In genomic region chr7:135966341-135967043, GRCh38 we compare ENCODE assay signal across 19 cellular contexts. TPM values are rescaled to one million over a fixed set of nuclear protein-coding genes. Genes with fewer than 3 reads are reported as not detected.
DNase-seq lines count a peak whose midpoint lies in the region; ATAC-seq, FAIRE-seq and TF ChIP-seq lines count a peak whose summit lies in the region.
"Had no signal": no experiment of that assay in that cellular context is flagged by ENCODE, and none has a peak within 500 bp of the region (broad histone marks: within the 10 kb centered on the region; RNA-seq: fewer than 3 reads in every experiment).

No MANE protein-coding gene starts in this region.

- H3K18ac ChIP-seq in trophoblast cell (ENCODE audit: low read length): no peak overlapping the region

- CTCF ChIA-PET in activated CD8-positive, alpha-beta T cell treated with anti-CD3 and anti-CD28 coated beads for 36 hours (lab: Charles Lee): interaction anchor here (0.6 to 1.7 kb wide), 9 partner anchors 9 to 166 kb away, joined by 3 to 6 read pairs (median 3); partner anchors contain the start of gene MTPN

- H3K79me1 ChIP-seq in trophoblast cell (ENCODE audit: low read length): no peaks in the 10 kb centered on the region

- no CpG with 5 or more reads among the region's 9 CpGs for WGBS in trophoblast cell (ENCODE audit: extremely low coverage, insufficient coverage, insufficient read length)

- no peak overlapping the region for H3K9ac ChIP-seq in trophoblast cell (ENCODE audit: low read length)

- ATAC-seq in activated CD8-positive, alpha-beta T cell treated with anti-CD3 and anti-CD28 coated beads for 36 hours: peak; percentile 79
- ATAC-seq: left colon, PC-3 had no signal

- no peak overlapping the region for H2BK12ac ChIP-seq in trophoblast cell (ENCODE audit: low read length)

- no peak overlapping the region for H3K4me3 ChIP-seq in trophoblast cell (ENCODE audit: low read depth, low read length)
- H3K4me3 ChIP-seq: hepatocyte, SJSA1, spleen had no signal

- no peak overlapping the region for H2AK5ac ChIP-seq in trophoblast cell (ENCODE audit: low read length)

- no peak for DNase-seq in activated naive CD4-positive, alpha-beta T cell treated with anti-CD3 and anti-CD28 coated beads, Interleukin-2, amount 50 U/mL, for 16 hours
- DNase-seq in H54 (ENCODE audit: insufficient read length, low spot score) (no peak), trophoblast cell (no peak), GF-D8 (lab: John Stamatoyannopoulos, UW) (no peak), cerebellar cortex (ENCODE audit: low spot score) (no peak)
- DNase-seq in activated CD8-positive, alpha-beta T cell treated with anti-CD3 and anti-CD28 coated beads for 36 hours: peak; percentile 36
- DNase-seq in activated CD4-positive, CD25-positive, alpha-beta regulatory T cell treated with anti-CD3 and anti-CD28 coated beads, Interleukin-2, amount 50 U/mL, for 72 hours: no peak
- DNase-seq: activated CD4-positive, alpha-beta T cell treated with anti-CD3 and anti-CD28 coated beads, Interleukin-2, amount 50 U/mL, for 48 hours; Kasumi-1; left colon; NCI-H1694; NCI-H510A; PC-3; spleen had no signal

- peak overlapping the region; percentile 76 for H3K27ac Mint-ChIP-seq in activated naive CD4-positive, alpha-beta T cell treated with anti-CD3 and anti-CD28 coated beads, Interleukin-2, amount 50 U/mL, for 24 hours
- H3K27ac Mint-ChIP-seq in activated CD8-positive, alpha-beta T cell treated with anti-CD3 and anti-CD28 coated beads for 36 hours: no peak overlapping the region
- H3K27ac Mint-ChIP-seq: activated T-helper 2 cell treated with anti-CD3 and anti-CD28 coated beads, Interferon-gamma antibody, Interleukin-2, Interleukin-4, amounts not matched to agents 10 μg/mL and 5 μg/mL and 100 μg/mL, durations not matched to agents 14 hours and 24 hours and 36 hours had no signal

- no peak overlapping the region for H3K23ac ChIP-seq in trophoblast cell (ENCODE audit: low read length)

- H3K36me3 Mint-ChIP-seq in activated naive CD4-positive, alpha-beta T cell treated with anti-CD3 and anti-CD28 coated beads, Interleukin-2, amount 50 U/mL, for 24 hours: peaks cover 24% of the 10 kb centered on the region
- peaks cover 31% of the 10 kb centered on the region for H3K36me3 Mint-ChIP-seq in activated CD8-positive, alpha-beta T cell treated with anti-CD3 and anti-CD28 coated beads for 36 hours (ENCODE audit: low read depth)

- H3K27me3 Mint-ChIP-seq in activated naive CD4-positive, alpha-beta T cell treated with anti-CD3 and anti-CD28 coated beads, Interleukin-2, amount 50 U/mL, for 24 hours: no peaks in the 10 kb centered on the region
- H3K27me3 Mint-ChIP-seq in activated CD8-positive, alpha-beta T cell treated with anti-CD3 and anti-CD28 coated beads for 36 hours: no peaks in the 10 kb centered on the region
- H3K27me3 Mint-ChIP-seq: brain had no signal

- no peak overlapping the region for H2BK120ac ChIP-seq in trophoblast cell (ENCODE audit: insufficient read depth, low read length, poor library complexity)

- no peaks in the 10 kb centered on the region for H3K27me3 ChIP-seq in trophoblast cell (ENCODE audit: insufficient read depth, low read length)
- H3K27me3 ChIP-seq: hepatocyte, SJSA1, spleen had no signal

- TF ChIP-seq CTCF in activated CD8-positive, alpha-beta T cell treated with anti-CD3 and anti-CD28 coated beads for 36 hours (IDR thresholded peaks at IDR 0.05): no peak

- H3K36me3 ChIP-seq in trophoblast cell (ENCODE audit: control insufficient read depth in 1 of 2, insufficient read depth in 2 of 2, low read length in 2 of 2): no peaks in the 10 kb centered on the region

- no peak overlapping the region for H4K12ac ChIP-seq in trophoblast cell (ENCODE audit: low read depth, low read length)

- H3K4me1 ChIP-seq in trophoblast cell (ENCODE audit: control insufficient read depth in 1 of 2, insufficient read depth in 2 of 2, low read length in 2 of 2): no peaks in the 10 kb centered on the region
- H3K4me1 ChIP-seq: SJSA1 had no signal

- intact Hi-C loops in activated CD8-positive, alpha-beta T cell treated with anti-CD3 and anti-CD28 coated beads for 36 hours (cut with micrococcal nuclease): no loop called here

- no peak overlapping the region for H3K4me2 ChIP-seq in trophoblast cell (ENCODE audit: low read length)
- H3K4me2 ChIP-seq: hepatocyte had no signal

- no peak overlapping the region for H4K8ac ChIP-seq in trophoblast cell (ENCODE audit: low read depth, low read length)

- peak; percentile 33 for FAIRE-seq in H54 (lab: Jason Lieb, UNC)

- no peaks in the 10 kb centered on the region for H3K79me2 ChIP-seq in trophoblast cell (ENCODE audit: control insufficient read depth, insufficient read depth, low read length, poor library complexity)

- peak overlapping the region; percentile 73 for H3K4ac ChIP-seq in trophoblast cell (ENCODE audit: low read depth, low read length)

- H3K4me3 Mint-ChIP-seq in activated naive CD4-positive, alpha-beta T cell treated with anti-CD3 and anti-CD28 coated beads, Interleukin-2, amount 50 U/mL, for 24 hours: no peak overlapping the region
- no peak overlapping the region for H3K4me3 Mint-ChIP-seq in activated CD8-positive, alpha-beta T cell treated with anti-CD3 and anti-CD28 coated beads for 36 hours
- H3K4me3 Mint-ChIP-seq: brain had no signal

- no peak overlapping the region for H3K27ac ChIP-seq in trophoblast cell (ENCODE audit: low read depth, low read length)
- H3K27ac ChIP-seq: hepatocyte, SJSA1 had no signal

- H2BK5ac ChIP-seq in trophoblast cell (ENCODE audit: low read depth, low read length, poor library complexity): no peak overlapping the region

- no peaks in the 10 kb centered on the region for H3K9me3 ChIP-seq in trophoblast cell (ENCODE audit: insufficient read depth, low read depth, low read length)
- H3K9me3 ChIP-seq: SJSA1, spleen had no signal

- H4K91ac ChIP-seq in trophoblast cell (ENCODE audit: low read depth, low read length): no peak overlapping the region

- no peak overlapping the region for H2AFZ ChIP-seq in trophoblast cell (ENCODE audit: insufficient read depth, low read length, poor library complexity)
- H2AFZ ChIP-seq: hepatocyte had no signal

- POLR2A ChIA-PET in activated CD8-positive, alpha-beta T cell treated with anti-CD3 and anti-CD28 coated beads for 36 hours (lab: Charles Lee): interaction anchor here (1.0 to 1.3 kb wide), 2 partner anchors 10 to 29 kb away, joined by 3 to 6 read pairs; no protein-coding TSS in a partner anchor

- no peaks in the 10 kb centered on the region for H3K9me3 Mint-ChIP-seq in activated naive CD4-positive, alpha-beta T cell treated with anti-CD3 and anti-CD28 coated beads, Interleukin-2, amount 50 U/mL, for 24 hours
- H3K9me3 Mint-ChIP-seq in activated CD8-positive, alpha-beta T cell treated with anti-CD3 and anti-CD28 coated beads for 36 hours: no peaks in the 10 kb centered on the region
- H3K9me3 Mint-ChIP-seq: activated T-helper 2 cell treated with anti-CD3 and anti-CD28 coated beads, Interferon-gamma antibody, Interleukin-2, Interleukin-4, amounts not matched to agents 10 μg/mL and 5 μg/mL and 100 μg/mL, durations not matched to agents 14 hours and 24 hours and 36 hours; brain had no signal

- H3K14ac ChIP-seq in trophoblast cell (ENCODE audit: low read length): no peak overlapping the region

- peaks cover 89% of the 10 kb centered on the region for H3K4me1 Mint-ChIP-seq in activated naive CD4-positive, alpha-beta T cell treated with anti-CD3 and anti-CD28 coated beads, Interleukin-2, amount 50 U/mL, for 24 hours
- peaks cover 73% of the 10 kb centered on the region for H3K4me1 Mint-ChIP-seq in activated CD8-positive, alpha-beta T cell treated with anti-CD3 and anti-CD28 coated beads for 36 hours (ENCODE audit: low read depth)

- TF ChIP-seq POLR2A in H54 (IDR thresholded peaks at IDR 0.05; ENCODE audit: low read depth, low read length): no peak

RNA-seq across cellular contexts. Expression of gene MTPN, which starts 10.7 kb away (rescaled TPM):
- total RNA-seq in activated CD8-positive, alpha-beta T cell treated with anti-CD3 and anti-CD28 coated beads for 36 hours: 100 to 1,000 TPM; 108 to 115 TPM
- polyA plus RNA-seq in trophoblast cell (2013): 164 and 166 TPM in 2 replicates
